ENCODE assay signal across 17 cellular contexts in the genomic region with DNA sequence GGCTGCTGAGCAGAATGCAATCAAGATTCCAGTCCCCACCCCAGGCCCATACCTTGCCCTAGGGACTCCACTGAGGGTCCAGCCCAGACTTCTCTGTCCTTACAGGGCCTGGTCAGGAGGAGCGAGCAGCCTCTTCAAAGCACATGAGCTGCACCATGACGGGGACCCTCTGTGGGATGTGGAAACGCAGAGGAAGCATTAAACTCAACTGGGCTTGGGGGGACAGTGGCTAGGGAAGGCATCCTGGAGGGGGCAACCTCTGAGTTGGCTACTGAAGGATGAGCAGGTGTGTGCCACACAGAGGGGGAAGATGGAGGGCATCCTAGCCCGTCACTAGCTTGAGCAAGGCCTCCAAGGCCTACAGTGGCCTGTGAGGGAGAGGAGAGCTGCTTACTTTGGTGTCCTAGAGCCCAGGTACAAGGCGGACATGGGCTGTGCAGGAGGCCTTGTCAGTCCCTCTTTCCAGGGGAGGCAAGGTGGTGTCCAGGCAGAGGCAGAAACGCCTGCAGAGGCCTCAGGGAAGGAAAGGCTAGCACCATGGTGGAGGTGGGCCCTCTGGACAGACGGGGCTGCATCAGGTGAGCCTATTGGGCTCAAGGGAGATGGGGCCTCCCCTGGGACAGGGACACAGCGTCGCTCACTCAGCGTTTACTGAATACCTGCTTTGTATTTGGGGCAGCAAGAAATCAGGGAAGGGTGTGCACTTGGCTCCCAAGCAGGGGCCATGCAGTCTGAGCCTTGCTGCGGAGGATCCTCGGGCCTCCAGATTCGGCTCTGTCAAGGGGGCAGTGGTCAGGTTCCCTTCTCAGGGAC. TPM values are rescaled to one million over a fixed set of nuclear protein-coding genes. Genes with fewer than 3 reads are reported as not detected.
"Had no signal": no experiment of that assay in that cellular context is flagged by ENCODE, and none has a peak within 500 bp of the region (broad histone marks: within the 10 kb centered on the region; RNA-seq: fewer than 3 reads in every experiment).

No MANE protein-coding gene starts in this region.

- H3K4me1 ChIP-seq: ascending aorta, breast epithelium, gastroesophageal sphincter, prostate gland had no signal

- H3K27me3 Mint-ChIP-seq: activated CD8-positive, alpha-beta memory T cell treated with anti-CD3 and anti-CD28 coated beads, Interleukin-2, amount 10 ng/mL, durations not matched to agents 7 days and 5 days; naive thymus-derived CD8-positive, alpha-beta T cell; stimulated activated naive CD8-positive, alpha-beta T cell treated with anti-CD3 and anti-CD28 coated beads, Interleukin-15, Interleukin-2, amounts not matched to agents 100 ng/mL and 50 ng/mL, for 24 hours had no signal

- DNase-seq: activated gamma-delta T cell treated with Interleukin-2 at 50 U/mL for 16 hours; activated T-cell treated with anti-CD3 and anti-CD28 coated beads, Interleukin-2, amount 50 U/mL, for 48 hours; T-helper 1 cell; T1000; trophoblast cell had no signal

- H3K9me3 Mint-ChIP-seq: naive thymus-derived CD8-positive, alpha-beta T cell; stimulated activated naive CD8-positive, alpha-beta T cell treated with anti-CD3 and anti-CD28 coated beads, Interleukin-15, Interleukin-2, amounts not matched to agents 100 ng/mL and 50 ng/mL, for 24 hours had no signal

- ATAC-seq: activated CD4-positive, CD25-positive, alpha-beta regulatory T cell treated with anti-CD3 and anti-CD28 coated beads, Interleukin-2, amount 50 U/mL, for 24 hours; gastroesophageal sphincter; naive thymus-derived CD8-positive, alpha-beta T cell; SK-N-SH treated with all-trans-retinoic acid at 6 μM for 48 hours had no signal

- H3K27ac ChIP-seq: ascending aorta, breast epithelium, gastroesophageal sphincter, prostate gland, suprapubic skin had no signal

- H3K9me3 ChIP-seq: ascending aorta, breast epithelium, gastroesophageal sphincter, prostate gland, suprapubic skin had no signal

- H3K27ac Mint-ChIP-seq: stimulated activated naive CD8-positive, alpha-beta T cell treated with anti-CD3 and anti-CD28 coated beads, Interleukin-15, Interleukin-2, amounts not matched to agents 100 ng/mL and 50 ng/mL, for 24 hours had no signal

- H3K27me3 ChIP-seq: ascending aorta, breast epithelium, dorsolateral prefrontal cortex, gastroesophageal sphincter, suprapubic skin had no signal

- H3K4me3 ChIP-seq: ascending aorta, breast epithelium, dorsolateral prefrontal cortex, gastroesophageal sphincter, prostate gland, smooth muscle cell, suprapubic skin had no signal

- H3K4me3 Mint-ChIP-seq: activated CD8-positive, alpha-beta memory T cell treated with anti-CD3 and anti-CD28 coated beads, Interleukin-2, amount 10 ng/mL, durations not matched to agents 7 days and 5 days; stimulated activated naive CD8-positive, alpha-beta T cell treated with anti-CD3 and anti-CD28 coated beads, Interleukin-15, Interleukin-2, amounts not matched to agents 100 ng/mL and 50 ng/mL, for 24 hours had no signal

RNA-seq across cellular contexts. Expression of gene GTSE1, which starts 14.6 kb away (rescaled TPM):
- total RNA-seq: ascending aorta had no signal
- polyA plus RNA-seq: naive thymus-derived CD8-positive, alpha-beta T cell had no signal

RNA-seq across cellular contexts. Expression of gene PKDREJ, which starts 18.9 kb away (rescaled TPM):
- total RNA-seq: activated CD8-positive, alpha-beta memory T cell treated with anti-CD3 and anti-CD28 coated beads, Interleukin-2, amount 10 ng/mL, durations not matched to agents 7 days and 5 days; ascending aorta; naive thymus-derived CD8-positive, alpha-beta T cell; smooth muscle cell had no signal
- polyA plus RNA-seq: naive thymus-derived CD8-positive, alpha-beta T cell had no signal
